In genomic region chr17:17062866-17063265, GRCh38 we compare ENCODE assay signal across 12 cellular contexts. TPM values are rescaled to one million over a fixed set of nuclear protein-coding genes. Genes with fewer than 3 reads are reported as not detected.
A peak's percentile ranks its signal among the peaks of the same experiment; 100 is the strongest.
DNase-seq lines count a peak whose midpoint lies in the region; ATAC-seq and TF ChIP-seq lines count a peak whose summit lies in the region.
"Had no signal": no experiment of that assay in that cellular context is flagged by ENCODE, and none has a peak within 500 bp of the region (broad histone marks: within the 10 kb centered on the region; RNA-seq: fewer than 3 reads in every experiment).

No MANE protein-coding gene starts in this region.

- H3K4me1 ChIP-seq in CD8-positive, alpha-beta T cell (ENCODE audit: insufficient read depth, low read length), result peaks cover 19% of the 10 kb centered on the region
- peaks cover 90% of the 10 kb centered on the region for H3K4me1 ChIP-seq in psoas muscle
- peaks cover 7 to 41% of the 10 kb centered on the region in 2 experiments; a peak in 3 of 4 replicates for H3K4me1 ChIP-seq in SK-N-SH (ENCODE audit: control insufficient read depth in 1 of 2, insufficient read depth in 2 of 2, low read depth in 1 of 2, low read length in 1 of 2)

- H3K9me3 ChIP-seq in CD8-positive, alpha-beta T cell (ENCODE audit: low read length), result no peaks in the 10 kb centered on the region
- no peaks in the 10 kb centered on the region for H3K9me3 ChIP-seq in T-helper 17 cell (ENCODE audit: control insufficient read depth, low read length, poor library complexity, severe bottlenecking)
- no peaks in the 10 kb centered on the region for H3K9me3 ChIP-seq in psoas muscle
- no peaks in the 10 kb centered on the region for H3K9me3 ChIP-seq in SK-N-SH
- H3K9me3 ChIP-seq: heart left ventricle had no signal

- TF ChIP-seq RAD21 in SK-N-SH (IDR thresholded peaks at IDR 0.05; ENCODE audit: low read length), result no peak

- DNase-seq in CD8-positive, alpha-beta T cell, result no peak
- DNase-seq in T-helper 17 cell, result no peak
- DNase-seq in cardiac septum (ENCODE audit: low spot score), result peak; percentile 66
- no peak for DNase-seq in psoas muscle
- no peak for DNase-seq in SK-N-SH
- DNase-seq in GF-D8 (lab: John Stamatoyannopoulos, UW), result no peak
- DNase-seq in omental fat pad (ENCODE audit: low spot score), result no peak
- DNase-seq: cortex of kidney; DMS 273 treated with DMSO at 0.1 percent for 48 hours; stimulated activated naive CD4-positive, alpha-beta T cell treated with Interleukin-2 at 50 U/mL for 16 hours had no signal

- no peaks in the 10 kb centered on the region for H3K9me2 ChIP-seq in SK-N-SH

- intact Hi-C loops in CD8-positive, alpha-beta T cell (cut with DNase I, micrococcal nuclease), result no loop called here
- intact Hi-C loops in cardiac septum (cut with DNase I), result no loop called here
- intact Hi-C loops in psoas muscle (cut with DNase I), result no loop called here

- H3K79me2 ChIP-seq in SK-N-SH (ENCODE audit: insufficient read depth), result peaks cover 100% of the 10 kb centered on the region

- H3F3A ChIP-seq in SK-N-SH (replicated peaks; ENCODE audit: insufficient read depth), result peaks cover 12% of the 10 kb centered on the region

- no peak overlapping the region for H3K4me2 ChIP-seq in SK-N-SH

- POLR2A ChIA-PET in CD8-positive, alpha-beta T cell (lab: Charles Lee), result no interaction called here
- POLR2A ChIA-PET in SK-N-SH (lab: Yijun Ruan, JAX), result no interaction called here

- H4K20me1 ChIP-seq in SK-N-SH (ENCODE audit: insufficient read depth), result peaks cover 95% of the 10 kb centered on the region

- no peak overlapping the region for H3K4me3 ChIP-seq in CD8-positive, alpha-beta T cell (ENCODE audit: low read depth, low read length)
- H3K4me3 ChIP-seq in psoas muscle, result no peak overlapping the region
- no peak overlapping the region for H3K4me3 ChIP-seq in SK-N-SH (ENCODE audit: low read depth in 2 of 2, low read length in 1 of 2)
- H3K4me3 ChIP-seq: heart left ventricle had no signal

- no peak for TF ChIP-seq CTCF in CD8-positive, alpha-beta T cell (IDR thresholded peaks at IDR 0.05)
- no peak for TF ChIP-seq CTCF in psoas muscle (IDR thresholded peaks at IDR 0.05)
- TF ChIP-seq CTCF in SK-N-SH (IDR thresholded peaks at IDR 0.05), result no peak
- no peak for TF ChIP-seq CTCF in omental fat pad (IDR thresholded peaks at IDR 0.05)

- H3K4me1 Mint-ChIP-seq in CD8-positive, alpha-beta T cell (ENCODE audit: low read depth), result peaks cover 64% of the 10 kb centered on the region
- peaks cover 58% of the 10 kb centered on the region for H3K4me1 Mint-ChIP-seq in T-helper 17 cell

- WGBS in psoas muscle, 3 donors, result 54 to 66% (median 55%) methylated on average over 7 of the region's 7 CpGs
- 96% methylated on average over 6 of the region's 7 CpGs for WGBS in SK-N-SH (ENCODE audit: low lambda C conversion rate)

- no peak overlapping the region for H2AFZ ChIP-seq in SK-N-SH (ENCODE audit: low read depth)

- H3K36me3 ChIP-seq in CD8-positive, alpha-beta T cell (ENCODE audit: insufficient read depth, low read length), result no peaks in the 10 kb centered on the region
- H3K36me3 ChIP-seq in psoas muscle (ENCODE audit: insufficient read depth in 1 of 2, low read depth in 1 of 2) (peaks cover 0 to 10% of the 10 kb centered on the region in 2 donors), SK-N-SH (replicated peaks in 1 of 2; ENCODE audit: control insufficient read depth in 1 of 2, insufficient read depth in 2 of 2, low read length in 1 of 2) (peaks cover 0 to 14% of the 10 kb centered on the region in 2 experiments)

- no peak overlapping the region for H3K9ac ChIP-seq in SK-N-SH

- no peak overlapping the region for H3K27ac ChIP-seq in CD8-positive, alpha-beta T cell (ENCODE audit: low read depth, low read length)
- H3K27ac ChIP-seq in psoas muscle, result peak overlapping the region; percentile 81
- no peak overlapping the region for H3K27ac ChIP-seq in SK-N-SH (ENCODE audit: low read depth in 2 of 2, low read length in 1 of 2)

- no peaks in the 10 kb centered on the region for H3K27me3 ChIP-seq in CD8-positive, alpha-beta T cell (ENCODE audit: insufficient read depth, low read length)
- H3K27me3 ChIP-seq in psoas muscle (ENCODE audit: insufficient read depth in 3 of 3, low read length in 2 of 3) (no peaks in the 10 kb centered on the region), SK-N-SH (ENCODE audit: insufficient read depth) (no peaks in the 10 kb centered on the region)
- H3K27me3 ChIP-seq: heart left ventricle had no signal

- no peak overlapping the region for H3K4me3 Mint-ChIP-seq in CD8-positive, alpha-beta T cell
- peak overlapping the region; percentile 59 for H3K4me3 Mint-ChIP-seq in T-helper 17 cell

- H3K9me3 Mint-ChIP-seq in CD8-positive, alpha-beta T cell, result no peaks in the 10 kb centered on the region

- no peak for TF ChIP-seq EP300 in SK-N-SH (IDR thresholded peaks at IDR 0.05; ENCODE audit: borderline replicate concordance in 1 of 2, low read depth in 1 of 2, low read length in 1 of 2)

- H3K27me3 Mint-ChIP-seq in CD8-positive, alpha-beta T cell (ENCODE audit: low read depth), result no peaks in the 10 kb centered on the region
- H3K27me3 Mint-ChIP-seq in T-helper 17 cell, result no peaks in the 10 kb centered on the region

- ATAC-seq in CD8-positive, alpha-beta T cell, result no peak
- ATAC-seq in T-helper 17 cell (no peak), psoas muscle (no peak), HG02840 (IDR thresholded peaks at IDR 0.05; ENCODE audit: low FRiP score, unreplicated experiment) (no peak), omental fat pad (ENCODE audit: low FRiP score) (no peak)

- peak overlapping the region; percentile 75 for H3K27ac Mint-ChIP-seq in CD8-positive, alpha-beta T cell
- peak overlapping the region; percentile 78 for H3K27ac Mint-ChIP-seq in T-helper 17 cell

- CTCF ChIA-PET in CD8-positive, alpha-beta T cell (lab: Charles Lee), result interaction anchor here (0.6 to 1.0 kb wide), 2 partner anchors 207 to 218 kb away, joined by 3 to 4 read pairs; partner anchors contain the start of gene COPS3
- CTCF ChIA-PET in SK-N-SH (lab: Yijun Ruan, JAX), result no interaction called here

- peaks cover 7% of the 10 kb centered on the region for H3K36me3 Mint-ChIP-seq in CD8-positive, alpha-beta T cell
- no peaks in the 10 kb centered on the region for H3K36me3 Mint-ChIP-seq in T-helper 17 cell (ENCODE audit: low read depth)

TF ChIP-seq in SK-N-SH, 30 proteins besides CTCF, POLR2A, EP300 and RAD21:
- no peak for TF ChIP-seq RCOR1 (IDR thresholded peaks at IDR 0.05; ENCODE audit: low read length)
- no peak for TF ChIP-seq TEAD4 (IDR thresholded peaks at IDR 0.05; ENCODE audit: borderline replicate concordance, insufficient read depth)

RNA-seq across cellular contexts. Expression of gene MPRIP, which starts 20.6 kb away (rescaled TPM):
- total RNA-seq in CD8-positive, alpha-beta T cell, result 100 to 1,000 TPM; 146 to 149 TPM
- total RNA-seq in T-helper 17 cell (100 to 1,000 TPM; 268 to 269 TPM), cardiac septum (554 TPM), psoas muscle (100 to 1,000 TPM; 228 to 322 (median 258) TPM), omental fat pad (100 to 1,000 TPM in 3 of 4 donors, 10 to 100 TPM in 1; 68.6 to 196 (median 125) TPM)
- polyA plus RNA-seq in psoas muscle (100 to 1,000 TPM; 142 to 270 (median 184) TPM), SK-N-SH (2012; rRNA removed) (64.4 and 69.8 TPM in 2 replicates)
- polyA plus RNA-seq in SK-N-SH (2012; cell fraction: cytosol; rRNA removed), result 48.5 and 56.7 TPM in 2 replicates
- polyA plus RNA-seq in SK-N-SH (2012; cell fraction: nucleus; rRNA removed), result 85.3 and 87.9 TPM in 2 replicates
